In the genomic region with DNA sequence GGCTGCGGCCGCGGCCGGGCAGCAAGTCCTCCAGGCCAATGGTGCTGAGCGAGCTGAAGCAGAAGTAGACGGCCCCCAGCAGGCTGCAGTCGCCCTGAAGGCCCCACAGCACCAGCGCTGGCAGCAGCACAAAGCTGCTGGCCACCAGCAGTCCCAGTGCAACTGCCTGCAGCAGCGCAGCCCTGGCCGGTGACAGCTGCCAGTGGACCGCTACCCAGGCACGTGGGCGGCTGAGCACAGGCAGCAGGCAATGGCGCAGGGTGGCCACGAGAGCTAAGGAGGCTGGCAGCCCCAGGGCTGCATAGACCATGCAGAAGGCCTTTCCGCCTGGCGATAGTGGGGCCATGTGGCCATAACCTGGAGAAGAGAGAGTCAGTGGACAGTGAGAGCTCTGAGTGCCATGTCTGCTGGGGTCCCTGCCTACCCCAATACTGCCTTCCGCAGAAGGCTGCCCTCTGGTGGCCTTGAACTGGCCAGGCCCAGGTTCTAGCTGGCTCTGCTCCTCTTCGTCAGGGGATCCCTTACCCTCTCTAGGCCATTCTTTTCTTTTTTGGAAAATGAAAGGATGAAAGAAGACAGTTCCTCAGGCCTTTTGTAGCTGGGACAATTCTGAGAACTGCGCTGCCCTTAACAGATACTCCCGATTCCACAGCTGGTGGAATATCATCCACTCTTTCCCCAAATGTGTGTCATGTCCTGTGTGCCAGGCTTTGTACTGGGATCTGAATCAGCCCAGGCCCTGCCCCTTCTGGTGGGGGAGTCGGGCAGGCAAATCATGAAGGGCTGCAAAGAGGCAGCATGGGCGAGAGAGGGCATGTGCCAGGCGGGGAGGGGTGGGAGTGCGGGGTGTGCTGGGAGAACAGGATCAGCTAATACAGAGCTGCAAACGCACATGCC, we compare ENCODE assay signal across 8 cellular contexts. TPM values are rescaled to one million over a fixed set of nuclear protein-coding genes. Genes with fewer than 3 reads are reported as not detected.
DNase-seq lines count a peak whose midpoint lies in the region; ATAC-seq and TF ChIP-seq lines count a peak whose summit lies in the region.

No MANE protein-coding gene starts in this region.

- no peak overlapping the region for H2AFZ ChIP-seq in hepatocyte

- DNase-seq in ELR (ENCODE audit: low read depth) (peak; percentile 51), MV-4-11 (lab: John Stamatoyannopoulos, UW) (peak; percentile 30), adrenal gland (peak in 3 of 7 donors; percentile 41 to 77 (median 44)), hepatocyte (ENCODE audit: low spot score) (no peak), KG1 (lab: John Stamatoyannopoulos, UW) (no peak)
- DNase-seq in stimulated activated CD4-positive, alpha-beta T cell treated with anti-CD3 and anti-CD28 coated beads, Interleukin-4, amount 100 ng/mL, for 4 hours: peak; percentile 36 to 51
- DNase-seq in effector memory CD4-positive, alpha-beta T cell: no peak

- H3K9me3 ChIP-seq in adrenal gland (replicated peaks in 1 of 3) (no peaks in the 10 kb centered on the region), hepatocyte (ENCODE audit: low read depth) (no peaks in the 10 kb centered on the region)
- H3K9me3 ChIP-seq in effector memory CD4-positive, alpha-beta T cell (ENCODE audit: control insufficient read depth, low read length): no peaks in the 10 kb centered on the region

- H3K36me3 ChIP-seq in adrenal gland (replicated peaks in 1 of 2) (peaks cover 0 to 25% of the 10 kb centered on the region in 2 donors), hepatocyte (replicated peaks; ENCODE audit: insufficient read depth, low read depth) (no peaks in the 10 kb centered on the region)
- peaks cover 42% of the 10 kb centered on the region for H3K36me3 ChIP-seq in effector memory CD4-positive, alpha-beta T cell (ENCODE audit: control insufficient read depth, insufficient read depth, low read length)

- TF ChIP-seq CTCF in adrenal gland (IDR thresholded peaks at IDR 0.05): peak; percentile 15 to 65 (median 50)
- peak; percentile 47 for TF ChIP-seq CTCF in hepatocyte (IDR thresholded peaks at IDR 0.05; ENCODE audit: poor library complexity)

- no peak for TF ChIP-seq POLR2A in adrenal gland (IDR thresholded peaks at IDR 0.05)

- H3K4me2 ChIP-seq in hepatocyte: no peak overlapping the region

- intact Hi-C loops in adrenal gland (cut with DNase I): no loop called here

- H4K20me1 ChIP-seq in hepatocyte (ENCODE audit: insufficient read depth, poor library complexity, severe bottlenecking): no peaks in the 10 kb centered on the region

- H3K79me2 ChIP-seq in hepatocyte: no peaks in the 10 kb centered on the region

- H3K27me3 ChIP-seq in adrenal gland (no peaks in the 10 kb centered on the region), hepatocyte (no peaks in the 10 kb centered on the region)
- no peaks in the 10 kb centered on the region for H3K27me3 ChIP-seq in effector memory CD4-positive, alpha-beta T cell (replicated peaks; ENCODE audit: control insufficient read depth, insufficient read depth, low read length, poor library complexity, severe bottlenecking)

- WGBS in adrenal gland, 4 donors: 75 to 87% (median 82%) methylated on average over 10 to 26 of the region's 26 CpGs
- WGBS in hepatocyte (ENCODE audit: low lambda C conversion rate, missing lambda C conversion rate): 90% methylated on average over 26 of the region's 26 CpGs

- ATAC-seq in HG02852 (IDR thresholded peaks at IDR 0.05; ENCODE audit: unreplicated experiment): no peak

- no peaks in the 10 kb centered on the region for H3K9me2 ChIP-seq in hepatocyte (replicated peaks; ENCODE audit: insufficient read depth)

- H3K27ac ChIP-seq in adrenal gland (peak overlapping the region in 1 of 5 donors; percentile 8), hepatocyte (no peak overlapping the region)
- H3K27ac ChIP-seq in effector memory CD4-positive, alpha-beta T cell (ENCODE audit: insufficient read depth, low read length, poor library complexity, severe bottlenecking): no peak overlapping the region

- H3K4me3 ChIP-seq in adrenal gland (no peak overlapping the region), hepatocyte (no peak overlapping the region)
- H3K4me3 ChIP-seq in effector memory CD4-positive, alpha-beta T cell (ENCODE audit: insufficient read depth, low read depth, low read length, poor library complexity, severe bottlenecking): no peak overlapping the region

- H3K4me1 ChIP-seq in adrenal gland (replicated peaks in 1 of 2) (no peaks in the 10 kb centered on the region), hepatocyte (ENCODE audit: insufficient read depth) (peaks cover 13% of the 10 kb centered on the region)
- H3K4me1 ChIP-seq in effector memory CD4-positive, alpha-beta T cell (ENCODE audit: control insufficient read depth, insufficient read depth, low read length, poor library complexity, severe bottlenecking): peaks cover 17% of the 10 kb centered on the region

RNA-seq across cellular contexts. Expression of gene KCNK7, which starts 1.8 kb away (rescaled TPM):
- 1 to 10 TPM in 1 of 8 donors, under 1 TPM in 3, not detected in 4; 0.14 to 1.5 (median 0.40) TPM for total RNA-seq in adrenal gland
- 10 to 100 TPM in 1 of 3 donors, 1 to 10 TPM in 1, not detected in 1; 2.4 to 12.5 TPM for polyA plus RNA-seq in adrenal gland
- total RNA-seq in hepatocyte: not detected in 2 replicates
- 0.37 TPM in 1 of 2 replicates, not detected in the other for polyA plus RNA-seq in hepatocyte

RNA-seq across cellular contexts. Expression of gene EHBP1L1, which starts 17.9 kb away (rescaled TPM):
- 10 to 100 TPM; 12.8 to 56.3 (median 36.0) TPM for total RNA-seq in adrenal gland
- 10 to 100 TPM in 2 of 3 donors, 1 to 10 TPM in 1; 8.7 to 68.0 (median 33.9) TPM for polyA plus RNA-seq in adrenal gland
- 8.4 and 20.9 TPM in 2 replicates for total RNA-seq in hepatocyte
- 12.5 and 18.1 TPM in 2 replicates for polyA plus RNA-seq in hepatocyte

RNA-seq across cellular contexts. Expression of gene MAP3K11, which starts 20.3 kb away (rescaled TPM):
- total RNA-seq in adrenal gland (10 to 100 TPM; 40.2 to 84.4 (median 57.8) TPM), hepatocyte (39.3 and 40.5 TPM in 2 replicates)
- polyA plus RNA-seq in adrenal gland (100 to 1,000 TPM in 1 of 3 donors, 10 to 100 TPM in 2; 11.1 to 143 (median 85.2) TPM), hepatocyte (55.3 and 59.5 TPM in 2 replicates)

RNA-seq across cellular contexts. Expression of gene FAM89B, which starts 21.4 kb away (rescaled TPM):
- total RNA-seq in adrenal gland: 10 to 100 TPM; 28.1 to 77.1 (median 46.7) TPM
- polyA plus RNA-seq in adrenal gland: 10 to 100 TPM in 2 of 3 donors, 1 to 10 TPM in 1; 7.0 to 64.4 (median 50.1) TPM
- 28.5 and 34.1 TPM in 2 replicates for total RNA-seq in hepatocyte
- polyA plus RNA-seq in hepatocyte: 105 and 112 TPM in 2 replicates

RNA-seq across cellular contexts. Expression of gene PCNX3, which starts 21.8 kb away (rescaled TPM):
- 10 to 100 TPM; 28.6 to 45.0 (median 41.9) TPM for total RNA-seq in adrenal gland
- 10 to 100 TPM in 2 of 3 donors, 1 to 10 TPM in 1; 9.0 to 29.9 (median 19.2) TPM for polyA plus RNA-seq in adrenal gland
- total RNA-seq in hepatocyte: 22.2 and 27.4 TPM in 2 replicates
- polyA plus RNA-seq in hepatocyte: 17.6 and 20.0 TPM in 2 replicates

Comparison
In these comparisons a context has a peak if more than half of its experiments do, and no peak if none do; other contexts are left out.
1. DNase-seq: peak in ELR (single experiment), MV-4-11 (single experiment) and stimulated activated CD4-positive, alpha-beta T cell treated with anti-CD3 and anti-CD28 coated beads, Interleukin-4, amount 100 ng/mL, for 4 hours (2 of 2); none in hepatocyte (single experiment), KG1 (single experiment) and effector memory CD4-positive, alpha-beta T cell (0 of 3).